Comparison of ENCODE assay signal across 8 cellular contexts in the genomic region with DNA sequence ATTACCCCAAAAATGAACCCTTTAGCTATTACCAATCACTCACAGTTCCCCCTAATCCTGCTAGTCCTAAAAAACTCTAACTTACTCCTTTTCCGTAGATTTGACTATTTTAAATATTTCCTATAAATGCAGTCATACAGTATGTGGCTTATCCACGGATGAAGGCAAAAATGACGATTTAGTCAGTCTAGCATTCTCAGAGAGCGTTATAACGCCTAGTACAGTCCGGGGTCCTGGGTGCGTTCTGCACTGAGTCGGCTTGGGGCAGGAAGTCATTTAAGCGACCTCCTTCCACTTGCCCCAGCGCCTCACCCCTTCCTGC. TPM values are rescaled to one million over a fixed set of nuclear protein-coding genes. Genes with fewer than 3 reads are reported as not detected.
DNase-seq lines count a peak whose midpoint lies in the region; ATAC-seq, FAIRE-seq and TF ChIP-seq lines count a peak whose summit lies in the region.

No MANE protein-coding gene starts in this region.

- POLR2A ChIA-PET in activated CD4-positive, alpha-beta memory T cell treated with anti-CD3 and anti-CD28 coated beads for 36 hours (lab: Charles Lee), result interaction anchor here (1.0 to 1.6 kb wide), 3 partner anchors 153 to 729 kb away, joined by 3 to 6 read pairs (median 3); a partner anchor contains a TSS

- no peaks in the 10 kb centered on the region for H4K20me1 ChIP-seq in keratinocyte (ENCODE audit: control insufficient read depth, extremely low read depth, insufficient read depth, low read length)

- H3K9me1 ChIP-seq in keratinocyte (ENCODE audit: control insufficient read depth, extremely low read depth, insufficient read depth, low read length), result no peaks in the 10 kb centered on the region

- H3K4me3 Mint-ChIP-seq in activated CD4-positive, alpha-beta memory T cell treated with anti-CD3 and anti-CD28 coated beads for 36 hours, result peak overlapping the region; percentile 99

- H3K27ac Mint-ChIP-seq in activated CD4-positive, alpha-beta memory T cell treated with anti-CD3 and anti-CD28 coated beads for 36 hours, result peak overlapping the region; percentile 99

- peaks cover 2% of the 10 kb centered on the region for H3K9me3 Mint-ChIP-seq in activated CD4-positive, alpha-beta memory T cell treated with anti-CD3 and anti-CD28 coated beads for 36 hours

- TF ChIP-seq POLR2A in H54 (IDR thresholded peaks at IDR 0.05; ENCODE audit: low read depth, low read length), result no peak

- intact Hi-C loops in activated CD4-positive, alpha-beta memory T cell treated with anti-CD3 and anti-CD28 coated beads for 36 hours (cut with micrococcal nuclease), result loop anchor here (1.0 to 10.0 kb wide), 5 partner anchors 252 to 1003 kb away; a partner anchor contains a TSS
- intact Hi-C loops in tibial artery (cut with DNase I; ENCODE audit: low total_unique reads), result loop anchor here (5.0 kb wide), 1 partner anchor 45 kb away; a partner anchor contains a TSS

- H3K79me2 ChIP-seq in keratinocyte (ENCODE audit: control insufficient read depth, insufficient read depth, low read length), result peaks cover 13% of the 10 kb centered on the region

- dilution Hi-C loops in keratinocyte (cut with MboI; ENCODE audit: extremely low pct_ligation_motif_present, low sequenced_read_pairs), result no loop called here

- peak overlapping the region; percentile 99 for H2AFZ ChIP-seq in keratinocyte (ENCODE audit: control insufficient read depth, low read length)

- H3K4me1 ChIP-seq in keratinocyte (ENCODE audit: control insufficient read depth, extremely low read depth, insufficient read depth, low read length), result peaks cover 15% of the 10 kb centered on the region
- peaks cover 0 to 25% (median 10%) of the 10 kb centered on the region in 4 donors for H3K4me1 ChIP-seq in tibial artery

- FAIRE-seq in H54 (lab: Jason Lieb, UNC), result peak; percentile 81
- no peak for FAIRE-seq in keratinocyte (lab: Jason Lieb, UNC)

- no peak for ATAC-seq in HG02970 (IDR thresholded peaks at IDR 0.05; ENCODE audit: low FRiP score, unreplicated experiment)

- no peaks in the 10 kb centered on the region for H3K27me3 Mint-ChIP-seq in activated CD4-positive, alpha-beta memory T cell treated with anti-CD3 and anti-CD28 coated beads for 36 hours

- H3K4me3 ChIP-seq in keratinocyte (ENCODE audit: control insufficient read depth in 2 of 3, extremely low read depth in 1 of 3, insufficient read depth in 2 of 3, low read depth in 1 of 3, low read length in 3 of 3) (peak overlapping the region; percentile 47 to 88 (median 74)), tibial artery (peak overlapping the region; percentile 77 to 79)

- H3K36me3 ChIP-seq in keratinocyte (ENCODE audit: control insufficient read depth in 2 of 2, extremely low read depth in 1 of 2, insufficient read depth in 2 of 2, low read length in 2 of 2), result peaks cover 0 to 2% of the 10 kb centered on the region in 2 experiments
- peaks cover 8 to 18% (median 9%) of the 10 kb centered on the region in 3 donors for H3K36me3 ChIP-seq in tibial artery

- peak overlapping the region; percentile 87 for H3K9ac ChIP-seq in keratinocyte (ENCODE audit: control insufficient read depth, extremely low read depth, insufficient read depth, low read length)

- TF ChIP-seq CTCF in C4-2B (conservative IDR thresholded peaks at IDR 0.05) (no peak), keratinocyte (optimal IDR thresholded peaks at IDR 0.05 in 1 of 3, IDR thresholded peaks at IDR 0.05 in 1 of 3, conservative IDR thresholded peaks at IDR 0.05 in 1 of 3; ENCODE audit: extremely low read depth in 1 of 3, insufficient read depth in 2 of 3, low read length in 3 of 3) (no peak), tibial artery (IDR thresholded peaks at IDR 0.05) (no peak)

- H3K27me3 ChIP-seq in keratinocyte (ENCODE audit: control insufficient read depth, extremely low read depth, insufficient read depth, low read length) (no peaks in the 10 kb centered on the region), tibial artery (no peaks in the 10 kb centered on the region)

- peak overlapping the region; percentile 82 for H3K27ac ChIP-seq in C4-2B
- peak overlapping the region; percentile 90 for H3K27ac ChIP-seq in keratinocyte (ENCODE audit: control insufficient read depth, insufficient read depth, low read length)
- H3K27ac ChIP-seq in tibial artery, result peak overlapping the region; percentile 78 to 87

- H3K36me3 Mint-ChIP-seq in activated CD4-positive, alpha-beta memory T cell treated with anti-CD3 and anti-CD28 coated beads for 36 hours, result peaks cover 33% of the 10 kb centered on the region

- peak overlapping the region; percentile 83 for H3K4me2 ChIP-seq in keratinocyte (ENCODE audit: control insufficient read depth, extremely low read depth, insufficient read depth, low read depth, low read length)

- CTCF ChIA-PET in activated CD4-positive, alpha-beta memory T cell treated with anti-CD3 and anti-CD28 coated beads for 36 hours (lab: Charles Lee), result interaction anchor here (0.9 to 1.7 kb wide), 3 partner anchors 9 to 1089 kb away, joined by 3 to 4 read pairs (median 4); no protein-coding TSS in a partner anchor

- H3K9me3 ChIP-seq in keratinocyte (ENCODE audit: control insufficient read depth, low read depth, low read length), result no peaks in the 10 kb centered on the region
- peaks cover 0 to 5% (median 0%) of the 10 kb centered on the region in 3 donors for H3K9me3 ChIP-seq in tibial artery

- peak; percentile 89 for DNase-seq in H54 (ENCODE audit: insufficient read length, low spot score)
- DNase-seq in activated CD4-positive, alpha-beta memory T cell treated with anti-CD3 and anti-CD28 coated beads for 36 hours, result no peak
- no peak for DNase-seq in keratinocyte (ENCODE audit: low read depth, low spot score)
- no peak for DNase-seq in tibial artery
- no peak for DNase-seq in NCI-H1105 (lab: John Stamatoyannopoulos, UW)
- no peak for DNase-seq in AG20443 (ENCODE audit: low spot score)

- H3K4me1 Mint-ChIP-seq in activated CD4-positive, alpha-beta memory T cell treated with anti-CD3 and anti-CD28 coated beads for 36 hours (ENCODE audit: low read depth), result peaks cover 19% of the 10 kb centered on the region

RNA-seq across cellular contexts. Expression of a gene that starts 0.5 kb away (rescaled TPM):
- 1 to 10 TPM; 7.7 TPM for total RNA-seq in activated CD4-positive, alpha-beta memory T cell treated with anti-CD3 and anti-CD28 coated beads for 36 hours
- 3.1 to 5.9 TPM (median 5.3 TPM) in 3 replicates for polyA plus RNA-seq in keratinocyte
- polyA plus RNA-seq in keratinocyte (2011; ENCODE audit: low read depth), result 6.2 TPM
- 2.0 and 4.2 TPM in 2 replicates for polyA plus RNA-seq in keratinocyte (2011; cell fraction: cytosol; rRNA removed)
- polyA plus RNA-seq in keratinocyte (2011; cell fraction: nucleus; rRNA removed), result 7.6 and 9.4 TPM in 2 replicates
- polyA plus RNA-seq in keratinocyte (2012; ENCODE audit: low replicate concordance), result 2.1 and 5.3 TPM in 2 replicates
- polyA minus RNA-seq in keratinocyte, result 2.3 to 8.1 TPM (median 3.5 TPM) in 3 replicates
- polyA minus RNA-seq in keratinocyte (2011; cell fraction: cytosol; rRNA and poly(A)+ RNA removed), result 1.5 TPM
- polyA minus RNA-seq in keratinocyte (2011; cell fraction: nucleus; rRNA and poly(A)+ RNA removed), result 4.6 and 5.5 TPM in 2 replicates

RNA-seq across cellular contexts. Expression of a gene that starts 7.2 kb away (rescaled TPM):
- total RNA-seq in activated CD4-positive, alpha-beta memory T cell treated with anti-CD3 and anti-CD28 coated beads for 36 hours, result 1 to 10 TPM; 7.5 to 8.9 TPM
- 11.9 to 14.6 TPM (median 12.5 TPM) in 3 replicates for polyA plus RNA-seq in keratinocyte
- polyA plus RNA-seq in keratinocyte (2011; ENCODE audit: low read depth), result 2.6 TPM
- 7.4 and 12.3 TPM in 2 replicates for polyA plus RNA-seq in keratinocyte (2011; cell fraction: cytosol; rRNA removed)
- polyA plus RNA-seq in keratinocyte (2011; cell fraction: nucleus; rRNA removed), result 21.1 and 23.2 TPM in 2 replicates
- 4.0 and 5.0 TPM in 2 replicates for polyA plus RNA-seq in keratinocyte (2012; ENCODE audit: low replicate concordance)
- 5.9 to 28.5 TPM (median 16.7 TPM) in 3 replicates for polyA minus RNA-seq in keratinocyte
- 13.8 TPM for polyA minus RNA-seq in keratinocyte (2011; cell fraction: cytosol; rRNA and poly(A)+ RNA removed)
- 12.8 and 22.9 TPM in 2 replicates for polyA minus RNA-seq in keratinocyte (2011; cell fraction: nucleus; rRNA and poly(A)+ RNA removed)

RNA-seq across cellular contexts. Expression of a gene that starts 45.0 kb away (rescaled TPM):
- total RNA-seq in activated CD4-positive, alpha-beta memory T cell treated with anti-CD3 and anti-CD28 coated beads for 36 hours, result 10 to 100 TPM in 1 of 2 experiments, 1 to 10 TPM in 1; 7.5 to 11.9 TPM
- 10.8 to 13.2 TPM (median 11.5 TPM) in 3 replicates for polyA plus RNA-seq in keratinocyte
- 4.6 TPM for polyA plus RNA-seq in keratinocyte (2011; ENCODE audit: low read depth)
- 12.2 and 18.0 TPM in 2 replicates for polyA plus RNA-seq in keratinocyte (2011; cell fraction: cytosol; rRNA removed)
- 9.9 and 10.1 TPM in 2 replicates for polyA plus RNA-seq in keratinocyte (2011; cell fraction: nucleus; rRNA removed)
- polyA plus RNA-seq in keratinocyte (2012; ENCODE audit: low replicate concordance), result 11.5 and 11.7 TPM in 2 replicates
- 0.66 to 8.4 TPM (median 6.7 TPM) in 3 replicates for polyA minus RNA-seq in keratinocyte
- 2.5 TPM for polyA minus RNA-seq in keratinocyte (2011; cell fraction: cytosol; rRNA and poly(A)+ RNA removed)
- polyA minus RNA-seq in keratinocyte (2011; cell fraction: nucleus; rRNA and poly(A)+ RNA removed), result 4.3 and 10.4 TPM in 2 replicates
